ENCODE assay signal across 8 cellular contexts in the genomic region with DNA sequence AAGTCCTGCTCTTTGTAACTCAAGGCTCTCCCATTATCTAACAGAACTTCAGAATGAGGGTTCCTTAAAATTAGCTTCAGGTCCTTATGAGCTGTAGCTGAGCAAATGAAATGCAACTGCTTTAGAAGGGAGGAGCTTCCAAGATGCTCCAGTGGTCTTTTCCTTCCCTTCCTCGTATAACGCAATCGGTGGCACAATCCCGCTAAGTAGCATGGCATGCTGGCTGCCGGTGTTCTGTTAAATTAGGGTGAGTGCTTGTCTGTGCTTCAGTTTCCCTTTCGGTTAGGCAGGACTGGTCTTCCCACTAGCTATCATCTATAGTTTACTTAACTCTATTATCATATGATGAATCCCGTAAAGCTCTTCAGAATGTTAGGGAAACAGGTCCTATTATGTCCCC. TPM values are rescaled to one million over a fixed set of nuclear protein-coding genes. Genes with fewer than 3 reads are reported as not detected.
A peak's percentile ranks its signal among the peaks of the same experiment; 100 is the strongest.
DNase-seq lines count a peak whose midpoint lies in the region; ATAC-seq and TF ChIP-seq lines count a peak whose summit lies in the region.

No MANE protein-coding gene starts in this region.

- no peaks in the 10 kb centered on the region for H3K36me3 Mint-ChIP-seq in neural progenitor cell

- H3F3A ChIP-seq in neural progenitor cell (ENCODE audit: low read depth), result no peaks in the 10 kb centered on the region

- no peaks in the 10 kb centered on the region for H3K9me3 Mint-ChIP-seq in neural progenitor cell

- H4K20me1 ChIP-seq in neural progenitor cell (ENCODE audit: low read depth), result no peaks in the 10 kb centered on the region

- peak overlapping the region; percentile 88 for H3K4me3 Mint-ChIP-seq in neural progenitor cell

- peaks cover 30% of the 10 kb centered on the region for H3K27me3 Mint-ChIP-seq in neural progenitor cell (ENCODE audit: insufficient read depth, low read depth)

- DNase-seq in DMS53 treated with DMSO at 0.1 percent for 48 hours (lab: John Stamatoyannopoulos, UW; ENCODE audit: unreplicated experiment) (peak; percentile 51), HAP-1 (ENCODE audit: low spot score in 2 of 2) (no peak), SJSA1 (ENCODE audit: low read depth in 1 of 2, low spot score in 2 of 2) (no peak), neural progenitor cell (ENCODE audit: low spot score) (peak; percentile 14), middle frontal gyrus (ENCODE audit: extremely low spot score, low spot score) (no peak), NCI-H1694 treated with DMSO at 0.1 percent for 48 hours (lab: John Stamatoyannopoulos, UW) (no peak)

- H3K27me3 ChIP-seq in HAP-1 (ENCODE audit: low read depth), result no peaks in the 10 kb centered on the region
- no peaks in the 10 kb centered on the region for H3K27me3 ChIP-seq in SJSA1 (replicated peaks)
- H3K27me3 ChIP-seq in neural progenitor cell, result peaks cover 65% of the 10 kb centered on the region

- H3K27ac ChIP-seq in SJSA1, result no peak overlapping the region
- no peak overlapping the region for H3K27ac ChIP-seq in neural progenitor cell

- H3K4me1 ChIP-seq in HAP-1 (peaks cover 7% of the 10 kb centered on the region; the same call in 1 of the 2 replicates), SJSA1 (replicated peaks) (peaks cover 12% of the 10 kb centered on the region), neural progenitor cell (peaks cover 7% of the 10 kb centered on the region)

- peak overlapping the region; percentile 43 for H2AFZ ChIP-seq in neural progenitor cell (replicated peaks)

- H3K4me2 ChIP-seq in neural progenitor cell, result peak overlapping the region; percentile 95

- H3K27ac Mint-ChIP-seq in neural progenitor cell, result no peak overlapping the region

- H3K9me3 ChIP-seq in HAP-1, result no peaks in the 10 kb centered on the region
- H3K9me3 ChIP-seq in SJSA1 (replicated peaks), result no peaks in the 10 kb centered on the region
- H3K9me3 ChIP-seq in neural progenitor cell (ENCODE audit: low read depth), result no peaks in the 10 kb centered on the region

- in situ Hi-C loops in HAP-1 (cut with MboI; ENCODE audit: low sequenced_read_pairs), result no loop called here

- no peaks in the 10 kb centered on the region for H3K79me2 ChIP-seq in neural progenitor cell (ENCODE audit: low read depth)

- no peaks in the 10 kb centered on the region for H3K36me3 ChIP-seq in HAP-1 (replicated peaks)
- H3K36me3 ChIP-seq in SJSA1, result no peaks in the 10 kb centered on the region
- no peaks in the 10 kb centered on the region for H3K36me3 ChIP-seq in neural progenitor cell

- H3K4me3 ChIP-seq in HAP-1 (peak overlapping the region; percentile 45), SJSA1 (peak overlapping the region; percentile 50), neural progenitor cell (peak overlapping the region; percentile 56)

- TF ChIP-seq CTCF in neural progenitor cell (IDR thresholded peaks at IDR 0.05), result no peak

- peaks cover 3% of the 10 kb centered on the region for H3K4me1 Mint-ChIP-seq in neural progenitor cell

- ATAC-seq in esophagus mucosa (peak; percentile 36), HG03442 (IDR thresholded peaks at IDR 0.05; ENCODE audit: unreplicated experiment) (no peak)

- no peak overlapping the region for H3K9ac ChIP-seq in neural progenitor cell

RNA-seq across cellular contexts. Expression of a gene that starts 0.9 kb away (rescaled TPM):
- total RNA-seq in SJSA1 (2014; rRNA removed; shearing (Covaris generic)), result 4.0 and 14.5 TPM in 2 replicates
- total RNA-seq in esophagus mucosa, result 6.3 TPM
- 0.15 TPM in 1 of 2 replicates, not detected in the other for total RNA-seq in neural progenitor cell (ENCODE audit: low replicate concordance)

Comparison
In these comparisons a context has a peak if more than half of its experiments do, and no peak if none do; other contexts are left out.
1. DNase-seq: peak in DMS53 treated with DMSO at 0.1 percent for 48 hours (single experiment) and neural progenitor cell (single experiment); none in HAP-1 (0 of 2), SJSA1 (0 of 2), middle frontal gyrus (single experiment) and NCI-H1694 treated with DMSO at 0.1 percent for 48 hours (single experiment).
2. Peak in every context shown above with its lines, with median percentiles within 50 percentile points of each other: H3K4me3 ChIP-seq.